Comparison of ENCODE assay signal across 1 cellular context in the genomic region with DNA sequence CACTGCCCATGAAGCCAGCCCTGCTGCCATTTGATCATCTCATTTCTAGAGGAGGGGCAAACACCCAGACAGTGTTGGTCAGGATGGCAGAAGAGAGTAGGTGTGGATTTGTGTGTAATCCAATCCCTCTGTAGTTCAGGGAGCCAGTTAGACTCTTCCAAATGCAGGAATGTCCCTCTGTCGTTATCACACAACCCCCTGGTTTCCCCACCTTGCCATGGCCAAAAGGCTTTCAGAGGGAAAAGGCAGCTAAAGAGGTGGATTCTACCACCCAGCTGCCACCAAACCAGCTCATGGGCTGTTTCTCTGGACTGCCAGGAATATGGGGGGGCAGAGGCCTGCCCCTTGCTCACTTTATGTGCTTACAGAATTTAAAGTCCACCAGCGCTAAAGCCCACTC.
TF ChIP-seq lines count a peak whose summit lies in the region.

No MANE protein-coding gene starts in this region.

TF ChIP-seq in GM23338, 12 proteins besides CTCF, POLR2A, EP300 and RAD21 (continued from another document):
- TF ChIP-seq, protein P1, sequence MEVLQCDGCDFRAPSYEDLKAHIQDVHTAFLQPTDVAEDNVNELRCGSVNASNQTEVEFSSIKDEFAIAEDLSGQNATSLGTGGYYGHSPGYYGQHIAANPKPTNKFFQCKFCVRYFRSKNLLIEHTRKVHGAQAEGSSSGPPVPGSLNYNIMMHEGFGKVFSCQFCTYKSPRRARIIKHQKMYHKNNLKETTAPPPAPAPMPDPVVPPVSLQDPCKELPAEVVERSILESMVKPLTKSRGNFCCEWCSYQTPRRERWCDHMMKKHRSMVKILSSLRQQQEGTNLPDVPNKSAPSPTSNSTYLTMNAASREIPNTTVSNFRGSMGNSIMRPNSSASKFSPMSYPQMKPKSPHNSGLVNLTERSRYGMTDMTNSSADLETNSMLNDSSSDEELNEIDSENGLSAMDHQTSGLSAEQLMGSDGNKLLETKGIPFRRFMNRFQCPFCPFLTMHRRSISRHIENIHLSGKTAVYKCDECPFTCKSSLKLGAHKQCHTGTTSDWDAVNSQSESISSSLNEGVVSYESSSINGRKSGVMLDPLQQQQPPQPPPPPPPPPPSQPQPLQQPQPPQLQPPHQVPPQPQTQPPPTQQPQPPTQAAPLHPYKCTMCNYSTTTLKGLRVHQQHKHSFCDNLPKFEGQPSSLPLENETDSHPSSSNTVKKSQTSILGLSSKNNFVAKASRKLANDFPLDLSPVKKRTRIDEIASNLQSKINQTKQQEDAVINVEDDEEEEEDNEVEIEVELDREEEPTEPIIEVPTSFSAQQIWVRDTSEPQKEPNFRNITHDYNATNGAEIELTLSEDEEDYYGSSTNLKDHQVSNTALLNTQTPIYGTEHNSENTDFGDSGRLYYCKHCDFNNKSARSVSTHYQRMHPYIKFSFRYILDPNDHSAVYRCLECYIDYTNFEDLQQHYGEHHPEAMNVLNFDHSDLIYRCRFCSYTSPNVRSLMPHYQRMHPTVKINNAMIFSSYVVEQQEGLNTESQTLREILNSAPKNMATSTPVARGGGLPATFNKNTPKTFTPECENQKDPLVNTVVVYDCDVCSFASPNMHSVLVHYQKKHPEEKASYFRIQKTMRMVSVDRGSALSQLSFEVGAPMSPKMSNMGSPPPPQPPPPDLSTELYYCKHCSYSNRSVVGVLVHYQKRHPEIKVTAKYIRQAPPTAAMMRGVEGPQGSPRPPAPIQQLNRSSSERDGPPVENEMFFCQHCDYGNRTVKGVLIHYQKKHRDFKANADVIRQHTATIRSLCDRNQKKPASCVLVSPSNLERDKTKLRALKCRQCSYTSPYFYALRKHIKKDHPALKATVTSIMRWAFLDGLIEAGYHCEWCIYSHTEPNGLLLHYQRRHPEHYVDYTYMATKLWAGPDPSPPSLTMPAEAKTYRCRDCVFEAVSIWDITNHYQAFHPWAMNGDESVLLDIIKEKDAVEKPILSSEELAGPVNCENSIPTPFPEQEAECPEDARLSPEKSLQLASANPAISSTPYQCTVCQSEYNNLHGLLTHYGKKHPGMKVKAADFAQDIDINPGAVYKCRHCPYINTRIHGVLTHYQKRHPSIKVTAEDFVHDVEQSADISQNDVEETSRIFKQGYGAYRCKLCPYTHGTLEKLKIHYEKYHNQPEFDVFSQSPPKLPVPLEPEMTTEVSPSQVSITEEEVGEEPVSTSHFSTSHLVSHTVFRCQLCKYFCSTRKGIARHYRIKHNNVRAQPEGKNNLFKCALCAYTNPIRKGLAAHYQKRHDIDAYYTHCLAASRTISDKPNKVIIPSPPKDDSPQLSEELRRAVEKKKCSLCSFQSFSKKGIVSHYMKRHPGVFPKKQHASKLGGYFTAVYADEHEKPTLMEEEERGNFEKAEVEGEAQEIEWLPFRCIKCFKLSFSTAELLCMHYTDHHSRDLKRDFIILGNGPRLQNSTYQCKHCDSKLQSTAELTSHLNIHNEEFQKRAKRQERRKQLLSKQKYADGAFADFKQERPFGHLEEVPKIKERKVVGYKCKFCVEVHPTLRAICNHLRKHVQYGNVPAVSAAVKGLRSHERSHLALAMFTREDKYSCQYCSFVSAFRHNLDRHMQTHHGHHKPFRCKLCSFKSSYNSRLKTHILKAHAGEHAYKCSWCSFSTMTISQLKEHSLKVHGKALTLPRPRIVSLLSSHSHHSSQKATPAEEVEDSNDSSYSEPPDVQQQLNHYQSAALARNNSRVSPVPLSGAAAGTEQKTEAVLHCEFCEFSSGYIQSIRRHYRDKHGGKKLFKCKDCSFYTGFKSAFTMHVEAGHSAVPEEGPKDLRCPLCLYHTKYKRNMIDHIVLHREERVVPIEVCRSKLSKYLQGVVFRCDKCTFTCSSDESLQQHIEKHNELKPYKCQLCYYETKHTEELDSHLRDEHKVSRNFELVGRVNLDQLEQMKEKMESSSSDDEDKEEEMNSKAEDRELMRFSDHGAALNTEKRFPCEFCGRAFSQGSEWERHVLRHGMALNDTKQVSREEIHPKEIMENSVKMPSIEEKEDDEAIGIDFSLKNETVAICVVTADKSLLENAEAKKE (CRISPR knock-in tag; IDR thresholded peaks at IDR 0.05): no peak
- TF ChIP-seq ETS1 (IDR thresholded peaks at IDR 0.05) (no peak), CREB1 (CRISPR knock-in tag; IDR thresholded peaks at IDR 0.05; ENCODE audit: low read depth) (no peak), ZNF114 (CRISPR knock-in tag; IDR thresholded peaks at IDR 0.05) (no peak), EZH2phosphoT487 (IDR thresholded peaks at IDR 0.05; ENCODE audit: unreplicated experiment) (no peak), STAT1 (IDR thresholded peaks at IDR 0.05; ENCODE audit: unreplicated experiment) (no peak)
TF ChIP-seq in GM23338: peak in this region for 0.
